Comparison of ENCODE assay signal across 1 cellular context in genomic region chr10:117004627-117005453, GRCh38.
TF ChIP-seq lines count a peak whose summit lies in the region.

Gene SHTN1, minus strand, starts transcription at chr10:117005187. Its CDS starts 108 bp downstream, at chr10:117005079.

TF ChIP-seq in HepG2, 621 proteins besides CTCF, POLR2A, EP300 and RAD21 (continued from another document and continues in another):
- peak; percentile 75 for TF ChIP-seq ZNF687 (CRISPR knock-in tag; IDR thresholded peaks at IDR 0.05)
- 0 out of 2 replicates have a peak, but pooled peaks have one; percentile 14 for TF ChIP-seq ZNF547 (CRISPR knock-in tag; IDR thresholded peaks at IDR 0.05)
- TF ChIP-seq RXRB (CRISPR knock-in tag; IDR thresholded peaks at IDR 0.05; ENCODE audit: borderline replicate concordance), result 0 out of 2 replicates have a peak, but pooled peaks have one; percentile 7
- TF ChIP-seq LBX2 (CRISPR knock-in tag; IDR thresholded peaks at IDR 0.05; ENCODE audit: borderline replicate concordance), result peak; percentile 65; the same call in 1 of the 2 replicates
- peak; percentile 88 for TF ChIP-seq YEATS4 (CRISPR knock-in tag; IDR thresholded peaks at IDR 0.05; ENCODE audit: borderline replicate concordance)
- TF ChIP-seq DR1 (CRISPR knock-in tag; IDR thresholded peaks at IDR 0.05), result no peak
- TF ChIP-seq ZNF724P (CRISPR knock-in tag; IDR thresholded peaks at IDR 0.05; ENCODE audit: borderline replicate concordance), result peak; percentile 74; the same call in 1 of the 2 replicates
- TF ChIP-seq ZBTB2 (CRISPR knock-in tag; IDR thresholded peaks at IDR 0.05; ENCODE audit: low read depth), result no peak
- TF ChIP-seq HNRNPLL (IDR thresholded peaks at IDR 0.05; ENCODE audit: low read depth, low read length, poor library complexity, severe bottlenecking), result peak; percentile 75
- no peak; the same call in 1 of the 2 replicates for TF ChIP-seq CEBPG (CRISPR knock-in tag; IDR thresholded peaks at IDR 0.05)
- TF ChIP-seq AGO2 (optimal IDR thresholded peaks at IDR 0.05; ENCODE audit: low read depth, low read length), result peak; percentile 84
- TF ChIP-seq RNF2 (conservative IDR thresholded peaks at IDR 0.05; ENCODE audit: low read depth), result peak; percentile 52; the same call in 1 of the 2 replicates
- no peak for TF ChIP-seq DNMT1 (CRISPR knock-in tag; IDR thresholded peaks at IDR 0.05)
- TF ChIP-seq JUND (CRISPR knock-in tag; IDR thresholded peaks at IDR 0.05), result peak; percentile 66; the same call in 1 of the 2 replicates
- TF ChIP-seq PATZ1 (CRISPR knock-in tag; IDR thresholded peaks at IDR 0.05), result peak; percentile 69
- no peak for TF ChIP-seq TCF12 (IDR thresholded peaks at IDR 0.05)
- 0 out of 2 replicates have a peak, but pooled peaks have one; percentile 27 for TF ChIP-seq TCF12 (CRISPR knock-in tag; IDR thresholded peaks at IDR 0.05)
- peak; percentile 73; the same call in 1 of the 2 replicates for TF ChIP-seq BHLHE40 (IDR thresholded peaks at IDR 0.05; ENCODE audit: low read length)
- peak; percentile 48; the same call in 1 of the 2 replicates for TF ChIP-seq ZNF121 (CRISPR knock-in tag; IDR thresholded peaks at IDR 0.05)
- TF ChIP-seq SP1 (IDR thresholded peaks at IDR 0.05), result no peak
- peak; percentile 24 for TF ChIP-seq SP1 (CRISPR knock-in tag; IDR thresholded peaks at IDR 0.05)
- no peak for TF ChIP-seq HIVEP1 (CRISPR knock-in tag; IDR thresholded peaks at IDR 0.05)
- TF ChIP-seq MAZ (IDR thresholded peaks at IDR 0.05; ENCODE audit: borderline replicate concordance, low read depth, low read length), result no peak
- peak; percentile 64 for TF ChIP-seq MAZ (CRISPR knock-in tag; IDR thresholded peaks at IDR 0.05; ENCODE audit: low read depth)
- TF ChIP-seq ARNT2 (CRISPR knock-in tag; IDR thresholded peaks at IDR 0.05; ENCODE audit: low read depth), result peak; percentile 80; the same call in 1 of the 2 replicates
- TF ChIP-seq ASH2L (IDR thresholded peaks at IDR 0.05; ENCODE audit: insufficient read length, low read depth, low read length), result peak; percentile 80
- no peak for TF ChIP-seq ZMYM3 (CRISPR knock-in tag; IDR thresholded peaks at IDR 0.05)
- TF ChIP-seq ZNF800 (CRISPR knock-in tag; IDR thresholded peaks at IDR 0.05), result no peak
- no peak for TF ChIP-seq MYNN (CRISPR knock-in tag; IDR thresholded peaks at IDR 0.05; ENCODE audit: low read depth)
- peak; percentile 59 for TF ChIP-seq THAP11 (CRISPR knock-in tag; IDR thresholded peaks at IDR 0.05)
- TF ChIP-seq RFX3 (CRISPR knock-in tag; IDR thresholded peaks at IDR 0.05), result no peak
- TF ChIP-seq JDP2 (CRISPR knock-in tag; IDR thresholded peaks at IDR 0.05; ENCODE audit: borderline replicate concordance), result no peak
- peak; percentile 55 for TF ChIP-seq MYC (CRISPR knock-in tag; IDR thresholded peaks at IDR 0.05; ENCODE audit: borderline replicate concordance)
- 0 out of 2 replicates have a peak, but pooled peaks have one; percentile 53 for TF ChIP-seq CENPT (CRISPR knock-in tag; IDR thresholded peaks at IDR 0.05; ENCODE audit: low read depth)
- TF ChIP-seq E2F1 (CRISPR knock-in tag; IDR thresholded peaks at IDR 0.05), result 0 out of 2 replicates have a peak, but pooled peaks have one; percentile 7
- TF ChIP-seq ZNF891 (CRISPR knock-in tag; IDR thresholded peaks at IDR 0.05), result peak; percentile 62; the same call in 1 of the 2 replicates
- 0 out of 2 replicates have a peak, but pooled peaks have one; percentile 27 for TF ChIP-seq ZFP82 (CRISPR knock-in tag; IDR thresholded peaks at IDR 0.05; ENCODE audit: borderline replicate concordance)
- peak; percentile 61; the same call in 1 of the 2 replicates for TF ChIP-seq ZMYM4 (CRISPR knock-in tag; IDR thresholded peaks at IDR 0.05)
- 0 out of 2 replicates have a peak, but pooled peaks have one; percentile 69 for TF ChIP-seq BRD4 (CRISPR knock-in tag; IDR thresholded peaks at IDR 0.05)
- peak; percentile 44; the same call in 1 of the 2 replicates for TF ChIP-seq HNRNPL (IDR thresholded peaks at IDR 0.05; ENCODE audit: low read depth, low read length)
- TF ChIP-seq TOE1 (CRISPR knock-in tag; IDR thresholded peaks at IDR 0.05), result no peak
- TF ChIP-seq ZNF383 (CRISPR knock-in tag; IDR thresholded peaks at IDR 0.05; ENCODE audit: borderline replicate concordance), result 0 out of 2 replicates have a peak, but pooled peaks have one; percentile 63
- TF ChIP-seq ZGPAT (CRISPR knock-in tag; IDR thresholded peaks at IDR 0.05), result peak; percentile 78; the same call in 1 of the 2 replicates
- 0 out of 2 replicates have a peak, but pooled peaks have one; percentile 30 for TF ChIP-seq SATB2 (CRISPR knock-in tag; IDR thresholded peaks at IDR 0.05)
- 0 out of 2 replicates have a peak, but pooled peaks have one; percentile 42 for TF ChIP-seq ZNF678 (CRISPR knock-in tag; IDR thresholded peaks at IDR 0.05)
- TF ChIP-seq ZNF234 (CRISPR knock-in tag; conservative IDR thresholded peaks at IDR 0.05), result 0 out of 2 replicates have a peak, but pooled peaks have one; percentile 54
- TF ChIP-seq NFKB2 (CRISPR knock-in tag; IDR thresholded peaks at IDR 0.05; ENCODE audit: borderline replicate concordance), result peak; percentile 8; the same call in 1 of the 2 replicates
- TF ChIP-seq NFKBIZ (CRISPR knock-in tag; IDR thresholded peaks at IDR 0.05), result no peak
- TF ChIP-seq THAP8 (CRISPR knock-in tag; IDR thresholded peaks at IDR 0.05; ENCODE audit: borderline replicate concordance), result peak; percentile 84; the same call in 1 of the 2 replicates
- TF ChIP-seq TEAD2 (CRISPR knock-in tag; IDR thresholded peaks at IDR 0.05), result 0 out of 2 replicates have a peak, but pooled peaks have one; percentile 32
- peak; percentile 83 for TF ChIP-seq ATF3 (CRISPR knock-in tag; IDR thresholded peaks at IDR 0.05)
- TF ChIP-seq KMT2B (CRISPR knock-in tag; IDR thresholded peaks at IDR 0.05), result peak; percentile 46
- TF ChIP-seq ARHGAP35 (CRISPR knock-in tag; IDR thresholded peaks at IDR 0.05; ENCODE audit: borderline replicate concordance), result 0 out of 2 replicates have a peak, but pooled peaks have one; percentile 26
- TF ChIP-seq ZNF782 (CRISPR knock-in tag; IDR thresholded peaks at IDR 0.05; ENCODE audit: borderline replicate concordance), result peak; percentile 47; the same call in 1 of the 2 replicates
- TF ChIP-seq MED8 (CRISPR knock-in tag; IDR thresholded peaks at IDR 0.05; ENCODE audit: insufficient replicate concordance), result peak; percentile 57
